12 cellular contexts compared by ENCODE assay signal in genomic region chr7:36742911-36743775, GRCh38. TPM values are rescaled to one million over a fixed set of nuclear protein-coding genes. Genes with fewer than 3 reads are reported as not detected.
DNase-seq lines count a peak whose midpoint lies in the region; ATAC-seq, FAIRE-seq and TF ChIP-seq lines count a peak whose summit lies in the region.
"Had no signal": no experiment of that assay in that cellular context is flagged by ENCODE, and none has a peak within 500 bp of the region (broad histone marks: within the 10 kb centered on the region; RNA-seq: fewer than 3 reads in every experiment).

No MANE protein-coding gene starts in this region.

- H3K4me3 Mint-ChIP-seq in stimulated activated effector memory CD8-positive, alpha-beta T cell treated with anti-CD3 and anti-CD28 coated beads, Interleukin-12 subunit alpha, Interleukin-12 subunit beta, amount 100 ng/mL, for 72 hours: no peak overlapping the region
- H3K4me3 Mint-ChIP-seq: activated CD4-positive, alpha-beta memory T cell treated with anti-CD3 and anti-CD28 coated beads for 36 hours had no signal

- intact Hi-C loops in mucosa of descending colon (cut with DNase I, micrococcal nuclease): no loop called here

- no peak overlapping the region for H3K4me3 ChIP-seq in mucosa of descending colon
- H3K4me3 ChIP-seq: ovary had no signal

- peaks cover 41% of the 10 kb centered on the region for H3K4me1 Mint-ChIP-seq in stimulated activated effector memory CD8-positive, alpha-beta T cell treated with anti-CD3 and anti-CD28 coated beads, Interleukin-12 subunit alpha, Interleukin-12 subunit beta, amount 100 ng/mL, for 72 hours

- no peak for TF ChIP-seq CTCF in mucosa of descending colon (IDR thresholded peaks at IDR 0.05)

- peak; percentile 88 for ATAC-seq in GM18858 (IDR thresholded peaks at IDR 0.05; ENCODE audit: unreplicated experiment)
- ATAC-seq in HG02610 (IDR thresholded peaks at IDR 0.05; ENCODE audit: unreplicated experiment): peak; percentile 88
- peak; percentile 33 for ATAC-seq in mucosa of descending colon
- no peak for ATAC-seq in GM18517 (IDR thresholded peaks at IDR 0.05; ENCODE audit: unreplicated experiment)
- ATAC-seq in stimulated activated effector memory CD8-positive, alpha-beta T cell treated with anti-CD3 and anti-CD28 coated beads, Interleukin-12 subunit alpha, Interleukin-12 subunit beta, amount 100 ng/mL, for 72 hours: no peak

- no peaks in the 10 kb centered on the region for H3K36me3 Mint-ChIP-seq in stimulated activated effector memory CD8-positive, alpha-beta T cell treated with anti-CD3 and anti-CD28 coated beads, Interleukin-12 subunit alpha, Interleukin-12 subunit beta, amount 100 ng/mL, for 72 hours
- H3K36me3 Mint-ChIP-seq: activated CD4-positive, alpha-beta memory T cell treated with anti-CD3 and anti-CD28 coated beads for 36 hours had no signal

- H3K9me3 ChIP-seq in mucosa of descending colon: no peaks in the 10 kb centered on the region
- H3K9me3 ChIP-seq: ovary had no signal

- no peak overlapping the region for H3K27ac Mint-ChIP-seq in stimulated activated effector memory CD8-positive, alpha-beta T cell treated with anti-CD3 and anti-CD28 coated beads, Interleukin-12 subunit alpha, Interleukin-12 subunit beta, amount 100 ng/mL, for 72 hours
- H3K27ac Mint-ChIP-seq: activated CD4-positive, alpha-beta memory T cell treated with anti-CD3 and anti-CD28 coated beads for 36 hours had no signal

- FAIRE-seq in GM12892 (lab: Jason Lieb, UNC): no peak
- FAIRE-seq: islet of Langerhans had no signal

- no peaks in the 10 kb centered on the region for H3K36me3 ChIP-seq in mucosa of descending colon (ENCODE audit: low read depth)
- H3K36me3 ChIP-seq: ovary had no signal

- no peak for TF ChIP-seq POLR2A in GM12892 (IDR thresholded peaks at IDR 0.05; ENCODE audit: low read depth, low read length)

- H3K4me1 ChIP-seq in mucosa of descending colon (ENCODE audit: low read depth): no peaks in the 10 kb centered on the region

- peaks cover 4% of the 10 kb centered on the region for H3K9me3 Mint-ChIP-seq in stimulated activated effector memory CD8-positive, alpha-beta T cell treated with anti-CD3 and anti-CD28 coated beads, Interleukin-12 subunit alpha, Interleukin-12 subunit beta, amount 100 ng/mL, for 72 hours

- DNase-seq in NOMO-1 treated with dmso at 0.1 percent for 144 hours (lab: John Stamatoyannopoulos, UW; ENCODE audit: unreplicated experiment): peak; percentile 82
- no peak for DNase-seq in mucosa of descending colon
- DNase-seq in NCI-H526 treated with DMSO at 0.1 percent for 48 hours (lab: John Stamatoyannopoulos, UW): no peak
- DNase-seq in stimulated activated effector memory CD8-positive, alpha-beta T cell treated with anti-CD3 and anti-CD28 coated beads, Interleukin-12 subunit alpha, Interleukin-12 subunit beta, amount 100 ng/mL, for 72 hours (ENCODE audit: low spot score in 2 of 2): no peak
- DNase-seq in GM12892 (ENCODE audit: insufficient read length): no peak
- DNase-seq: activated CD4-positive, alpha-beta memory T cell treated with anti-CD3 and anti-CD28 coated beads for 36 hours; NCI-H1048; ovary had no signal

RNA-seq across cellular contexts. Expression of gene AOAH, which starts 18.8 kb away (rescaled TPM):
- total RNA-seq in mucosa of descending colon: 10 to 100 TPM; 15.7 to 36.1 (median 28.8) TPM
- polyA plus RNA-seq in GM12892 (2012; ENCODE audit: missing spikeins): 0.40 TPM

Comparison
In these comparisons a context has a peak if more than half of its experiments do, and no peak if none do; other contexts are left out.
1. ATAC-seq: peak in GM18858 (single experiment), HG02610 (single experiment) and mucosa of descending colon (single experiment); none in GM18517 (single experiment) and stimulated activated effector memory CD8-positive, alpha-beta T cell treated with anti-CD3 and anti-CD28 coated beads, Interleukin-12 subunit alpha, Interleukin-12 subunit beta, amount 100 ng/mL, for 72 hours (single experiment).